ENCODE assay signal across 8 cellular contexts in the genomic region with DNA sequence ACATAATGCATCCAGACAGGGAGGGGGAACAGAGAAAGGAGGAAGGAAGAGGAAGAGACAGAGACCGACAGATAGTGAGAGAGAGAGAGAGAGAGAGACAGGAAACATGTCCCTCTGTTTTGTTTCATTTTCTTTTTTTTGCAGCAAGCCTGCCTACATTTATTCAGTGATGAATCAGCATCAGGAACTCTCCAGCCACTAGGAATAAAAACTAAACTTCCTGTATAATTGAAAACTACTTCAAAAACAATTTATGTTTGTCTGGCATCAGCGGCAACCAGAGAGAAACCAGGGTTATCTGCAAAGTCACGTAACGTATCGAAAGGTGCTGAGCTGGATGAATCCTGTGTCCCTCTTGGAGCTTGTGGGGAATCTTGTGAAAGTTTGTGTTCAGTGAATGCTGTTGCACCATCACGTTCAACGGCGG.
DNase-seq lines count a peak whose midpoint lies in the region; ATAC-seq and TF ChIP-seq lines count a peak whose summit lies in the region.

No MANE protein-coding gene starts in this region.

- peak; percentile 64 for DNase-seq in activated CD4-positive, alpha-beta T cell treated with anti-CD3 and anti-CD28 coated beads, Interleukin-2, amount 10 ng/mL, durations not matched to agents 24 days and 14 days
- DNase-seq in activated CD4-positive, alpha-beta T cell treated with anti-CD3 and anti-CD28 coated beads, Interleukin-2, amount 50 U/mL, for 1 hour: no peak
- DNase-seq in MCF 10A (ENCODE audit: unreplicated experiment): peak; percentile 48
- no peak for DNase-seq in naive B cell
- no peak for DNase-seq in NCI-H2171 treated with DMSO at 0.1 percent for 48 hours (lab: John Stamatoyannopoulos, UW)
- DNase-seq in stimulated activated naive CD4-positive, alpha-beta T cell treated with Interleukin-2 at 50 U/mL for 16 hours (lab: John Stamatoyannopoulos, UW): no peak
- no peak for DNase-seq in hepatic stellate cell (ENCODE audit: low spot score)

- peaks cover 12% of the 10 kb centered on the region for H3K27me3 Mint-ChIP-seq in activated CD4-positive, alpha-beta T cell treated with anti-CD3 and anti-CD28 coated beads, Interleukin-2, amount 10 ng/mL, durations not matched to agents 24 days and 14 days
- H3K27me3 Mint-ChIP-seq in MCF 10A (ENCODE audit: insufficient read depth, unreplicated experiment) (peaks cover 46% of the 10 kb centered on the region), naive B cell (peaks cover 5 to 12% (median 10%) of the 10 kb centered on the region in 3 donors)

- H3K9me3 Mint-ChIP-seq in activated CD4-positive, alpha-beta T cell treated with anti-CD3 and anti-CD28 coated beads, Interleukin-2, amount 10 ng/mL, durations not matched to agents 24 days and 14 days: no peaks in the 10 kb centered on the region
- H3K9me3 Mint-ChIP-seq in MCF 10A (ENCODE audit: unreplicated experiment) (no peaks in the 10 kb centered on the region), naive B cell (no peaks in the 10 kb centered on the region)

- TF ChIP-seq CTCF in MCF 10A (IDR thresholded peaks at IDR 0.05; ENCODE audit: unreplicated experiment): no peak

- peaks cover 10% of the 10 kb centered on the region for H3K4me1 Mint-ChIP-seq in activated CD4-positive, alpha-beta T cell treated with anti-CD3 and anti-CD28 coated beads, Interleukin-2, amount 10 ng/mL, durations not matched to agents 24 days and 14 days
- no peaks in the 10 kb centered on the region for H3K4me1 Mint-ChIP-seq in MCF 10A (ENCODE audit: insufficient read depth, unreplicated experiment)
- H3K4me1 Mint-ChIP-seq in naive B cell: peaks cover 7 to 12% (median 9%) of the 10 kb centered on the region in 3 donors

- ATAC-seq in HG03520 (IDR thresholded peaks at IDR 0.05; ENCODE audit: unreplicated experiment): peak; percentile 55
- no peak for ATAC-seq in naive B cell (ENCODE audit: low read depth in 2 of 2)

- intact Hi-C loops in activated CD4-positive, alpha-beta T cell treated with anti-CD3 and anti-CD28 coated beads, Interleukin-2, amount 10 ng/mL, durations not matched to agents 24 days and 14 days (cut with micrococcal nuclease): loop anchor here (10.0 kb wide), 1 partner anchor 196 kb away; no protein-coding TSS in a partner anchor
- intact Hi-C loops in MCF 10A (cut with micrococcal nuclease): no loop called here

- CTCF ChIA-PET in MCF 10A (lab: Yijun Ruan, JAX): interaction anchor here (1.2 kb wide), 1 partner anchor 9 kb away, joined by 3 read pairs; no protein-coding TSS in a partner anchor

- peak overlapping the region; percentile 82 for H3K4me3 Mint-ChIP-seq in activated CD4-positive, alpha-beta T cell treated with anti-CD3 and anti-CD28 coated beads, Interleukin-2, amount 10 ng/mL, durations not matched to agents 24 days and 14 days
- peak overlapping the region; percentile 68 for H3K4me3 Mint-ChIP-seq in MCF 10A (ENCODE audit: unreplicated experiment)
- H3K4me3 Mint-ChIP-seq in naive B cell: peak overlapping the region; percentile 72 to 92 (median 87)

- no TSS peak for BruUV-seq in MCF 10A (replicated peaks; lab: Mats Ljungman, UMichigan)

- no peaks in the 10 kb centered on the region for H3K36me3 Mint-ChIP-seq in activated CD4-positive, alpha-beta T cell treated with anti-CD3 and anti-CD28 coated beads, Interleukin-2, amount 10 ng/mL, durations not matched to agents 24 days and 14 days (ENCODE audit: low read depth)
- no peaks in the 10 kb centered on the region for H3K36me3 Mint-ChIP-seq in MCF 10A (ENCODE audit: insufficient read depth, unreplicated experiment)
- H3K36me3 Mint-ChIP-seq in naive B cell: no peaks in the 10 kb centered on the region

- POLR2A ChIA-PET in MCF 10A (lab: Yijun Ruan, JAX): no interaction called here

- peak overlapping the region; percentile 87 for H3K27ac Mint-ChIP-seq in activated CD4-positive, alpha-beta T cell treated with anti-CD3 and anti-CD28 coated beads, Interleukin-2, amount 10 ng/mL, durations not matched to agents 24 days and 14 days
- H3K27ac Mint-ChIP-seq in MCF 10A (ENCODE audit: low read depth, unreplicated experiment) (peak overlapping the region; percentile 32), naive B cell (peak overlapping the region in 4 of 6 donors; percentile 65 to 96 (median 81))

Comparison
In these comparisons a context has a peak if more than half of its experiments do, and no peak if none do; other contexts are left out.
1. DNase-seq: peak in activated CD4-positive, alpha-beta T cell treated with anti-CD3 and anti-CD28 coated beads, Interleukin-2, amount 10 ng/mL, durations not matched to agents 24 days and 14 days (single experiment) and MCF 10A (single experiment); none in activated CD4-positive, alpha-beta T cell treated with anti-CD3 and anti-CD28 coated beads, Interleukin-2, amount 50 U/mL, for 1 hour (single experiment), naive B cell (single experiment), NCI-H2171 treated with DMSO at 0.1 percent for 48 hours (single experiment), stimulated activated naive CD4-positive, alpha-beta T cell treated with Interleukin-2 at 50 U/mL for 16 hours (single experiment) and hepatic stellate cell (single experiment).
2. H3K27ac Mint-ChIP-seq: peak in every context shown above with its lines; median percentile 87 in activated CD4-positive, alpha-beta T cell treated with anti-CD3 and anti-CD28 coated beads, Interleukin-2, amount 10 ng/mL, durations not matched to agents 24 days and 14 days; 81 in naive B cell; 32 in MCF 10A.
3. Peak in every context shown above with its lines, with median percentiles within 50 percentile points of each other: H3K4me3 Mint-ChIP-seq.